13 cellular contexts compared by ENCODE assay signal in the genomic region with DNA sequence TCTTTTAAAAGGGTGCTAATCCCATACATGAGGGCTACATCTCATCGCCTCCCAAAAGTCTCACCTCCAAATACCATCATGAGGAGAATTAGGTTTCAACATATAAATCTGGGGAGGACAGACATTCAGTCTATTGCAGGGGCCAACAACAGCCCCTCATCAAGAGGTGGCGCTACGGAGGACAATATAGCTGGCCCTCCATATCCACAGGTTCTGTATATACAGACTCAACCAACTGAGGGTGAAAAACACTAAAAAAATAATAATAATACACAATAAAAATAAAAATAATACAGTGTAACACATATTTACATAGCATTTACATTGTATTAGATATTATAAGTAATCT. TPM values are rescaled to one million over a fixed set of nuclear protein-coding genes. Genes with fewer than 3 reads are reported as not detected.
DNase-seq lines count a peak whose midpoint lies in the region; ATAC-seq and TF ChIP-seq lines count a peak whose summit lies in the region.
"Had no signal": no experiment of that assay in that cellular context is flagged by ENCODE, and none has a peak within 500 bp of the region (broad histone marks: within the 10 kb centered on the region; RNA-seq: fewer than 3 reads in every experiment).

No MANE protein-coding gene starts in this region.

- H3K9me3 Mint-ChIP-seq in activated CD4-positive, alpha-beta T cell treated with anti-CD3 and anti-CD28 coated beads, Interleukin-2, amount 10 ng/mL, durations not matched to agents 24 days and 14 days, result no peaks in the 10 kb centered on the region

- no peaks in the 10 kb centered on the region for H3K27me3 Mint-ChIP-seq in activated CD4-positive, alpha-beta T cell treated with anti-CD3 and anti-CD28 coated beads, Interleukin-2, amount 10 ng/mL, durations not matched to agents 24 days and 14 days

- peak overlapping the region; percentile 93 for H3K27ac Mint-ChIP-seq in activated CD4-positive, alpha-beta T cell treated with anti-CD3 and anti-CD28 coated beads, Interleukin-2, amount 10 ng/mL, durations not matched to agents 24 days and 14 days

- H3K36me3 Mint-ChIP-seq in activated CD4-positive, alpha-beta T cell treated with anti-CD3 and anti-CD28 coated beads, Interleukin-2, amount 10 ng/mL, durations not matched to agents 24 days and 14 days (ENCODE audit: low read depth), result no peaks in the 10 kb centered on the region

- TF ChIP-seq POLR2A in NB4 (IDR thresholded peaks at IDR 0.05; ENCODE audit: extremely low read depth, insufficient read length), result no peak
- TF ChIP-seq POLR2A in spleen (IDR thresholded peaks at IDR 0.05), result no peak
- no peak for TF ChIP-seq POLR2A in adrenal gland (IDR thresholded peaks at IDR 0.05)

- no peaks in the 10 kb centered on the region for H3K9me3 ChIP-seq in effector memory CD4-positive, alpha-beta T cell (ENCODE audit: control insufficient read depth, low read length)
- H3K9me3 ChIP-seq in spleen (no peaks in the 10 kb centered on the region), adrenal gland (replicated peaks in 1 of 3) (no peaks in the 10 kb centered on the region)
- H3K9me3 ChIP-seq: SJCRH30 had no signal

- TF ChIP-seq CTCF in NB4 (IDR thresholded peaks at IDR 0.05; ENCODE audit: low read depth, low read length) (peak; percentile 29), spleen (IDR thresholded peaks at IDR 0.05 in 8 of 11, conservative IDR thresholded peaks at IDR 0.05 in 3 of 11) (no peak), adrenal gland (IDR thresholded peaks at IDR 0.05) (no peak)

- H3K4me3 ChIP-seq in NB4 (ENCODE audit: low read depth, low read length) (no peak overlapping the region), spleen (no peak overlapping the region), H7 (ENCODE audit: insufficient read depth, low read depth, low read length) (no peak overlapping the region), adrenal gland (no peak overlapping the region)
- no peak overlapping the region for H3K4me3 ChIP-seq in effector memory CD4-positive, alpha-beta T cell (ENCODE audit: insufficient read depth, low read depth, low read length, poor library complexity, severe bottlenecking)
- H3K4me3 ChIP-seq: K562, SJCRH30 had no signal

- no peaks in the 10 kb centered on the region for H3K36me3 ChIP-seq in effector memory CD4-positive, alpha-beta T cell (ENCODE audit: control insufficient read depth, insufficient read depth, low read length)
- H3K36me3 ChIP-seq in spleen (no peaks in the 10 kb centered on the region), H7 (replicated peaks; ENCODE audit: control insufficient read depth, insufficient read depth, low read length) (no peaks in the 10 kb centered on the region), adrenal gland (replicated peaks in 1 of 2) (no peaks in the 10 kb centered on the region)
- H3K36me3 ChIP-seq: SJCRH30 had no signal

- no peak for ATAC-seq in left ventricle myocardium superior
- ATAC-seq: K562 had no signal

- no peak for DNase-seq in activated CD4-positive, alpha-beta T cell treated with anti-CD3 and anti-CD28 coated beads, Interleukin-2, amount 10 ng/mL, durations not matched to agents 24 days and 14 days
- no peak for DNase-seq in activated CD4-positive, alpha-beta T cell treated with anti-CD3 and anti-CD28 coated beads for 48 hours
- DNase-seq in NB4 (ENCODE audit: low read depth) (peak; percentile 46), spleen (no peak), H7 (no peak), adrenal gland (no peak), left ventricle myocardium superior (no peak)
- DNase-seq in effector memory CD4-positive, alpha-beta T cell, result no peak
- DNase-seq: ACHN; NCI-H2227 treated with DMSO at 0.1 percent for 48 hours; SJCRH30; stimulated activated CD4-positive, alpha-beta T cell treated with anti-CD3 and anti-CD28 coated beads, Interleukin-4, amount 100 ng/mL, for 24 hours had no signal

- H3K4me3 Mint-ChIP-seq in activated CD4-positive, alpha-beta T cell treated with anti-CD3 and anti-CD28 coated beads, Interleukin-2, amount 10 ng/mL, durations not matched to agents 24 days and 14 days, result peak overlapping the region; percentile 76

- no peaks in the 10 kb centered on the region for H3K27me3 ChIP-seq in effector memory CD4-positive, alpha-beta T cell (replicated peaks; ENCODE audit: control insufficient read depth, insufficient read depth, low read length, poor library complexity, severe bottlenecking)
- H3K27me3 ChIP-seq in spleen (replicated peaks in 1 of 7) (no peaks in the 10 kb centered on the region), H7 (ENCODE audit: control insufficient read depth, insufficient read depth, low read length) (no peaks in the 10 kb centered on the region), adrenal gland (no peaks in the 10 kb centered on the region)
- H3K27me3 ChIP-seq: SJCRH30 had no signal

- WGBS in spleen, 5 donors, result 87 to 97% (median 94%) methylated on average over 3 of the region's 3 CpGs
- WGBS in adrenal gland, 4 donors, result 76 to 92% (median 90%) methylated on average over 3 of the region's 3 CpGs

- H3K4me1 ChIP-seq in effector memory CD4-positive, alpha-beta T cell (ENCODE audit: control insufficient read depth, insufficient read depth, low read length, poor library complexity, severe bottlenecking), result peaks cover 80% of the 10 kb centered on the region
- H3K4me1 ChIP-seq in spleen (peaks cover 13 to 73% (median 57%) of the 10 kb centered on the region in 6 donors), adrenal gland (replicated peaks in 1 of 2) (peaks cover 0 to 6% of the 10 kb centered on the region in 2 donors)
- H3K4me1 ChIP-seq: SJCRH30 had no signal

- intact Hi-C loops in activated CD4-positive, alpha-beta T cell treated with anti-CD3 and anti-CD28 coated beads, Interleukin-2, amount 10 ng/mL, durations not matched to agents 24 days and 14 days (cut with micrococcal nuclease), result loop anchor here (5.0 to 10.0 kb wide), 3 partner anchors 34 to 667 kb away; a partner anchor contains a TSS
- intact Hi-C loops in spleen (cut with DNase I; ENCODE audit: low total_unique reads) (no loop called here), adrenal gland (cut with DNase I) (no loop called here), left ventricle myocardium superior (cut with micrococcal nuclease) (no loop called here)

- H3K4me1 Mint-ChIP-seq in activated CD4-positive, alpha-beta T cell treated with anti-CD3 and anti-CD28 coated beads, Interleukin-2, amount 10 ng/mL, durations not matched to agents 24 days and 14 days, result peaks cover 79% of the 10 kb centered on the region

- peak overlapping the region; percentile 61 for H3K27ac ChIP-seq in effector memory CD4-positive, alpha-beta T cell (ENCODE audit: insufficient read depth, low read length, poor library complexity, severe bottlenecking)
- H3K27ac ChIP-seq in spleen (peak overlapping the region in 5 of 8 donors; percentile 56 to 91 (median 88)), adrenal gland (peak overlapping the region in 2 of 5 donors; percentile 44 to 53)
- H3K27ac ChIP-seq: SJCRH30 had no signal

RNA-seq across cellular contexts. Expression of a gene that starts 19.1 kb away (rescaled TPM):
- 45.5 and 56.0 TPM in 2 replicates for total RNA-seq in activated CD4-positive, alpha-beta T cell treated with anti-CD3 and anti-CD28 coated beads, Interleukin-2, amount 10 ng/mL, durations not matched to agents 24 days and 14 days
- total RNA-seq in spleen (100 to 1,000 TPM in 5 of 7 donors, 10 to 100 TPM in 2; 88.1 to 149 (median 104) TPM), adrenal gland (100 to 1,000 TPM in 5 of 8 donors, 10 to 100 TPM in 3; 84.1 to 196 (median 118) TPM), left ventricle myocardium superior (37.4 TPM)
- polyA plus RNA-seq in spleen (1 to 10 TPM; 4.0 to 5.9 (median 5.5) TPM), adrenal gland (10 to 100 TPM; 11.3 to 97.8 (median 15.2) TPM)
- 29.1 and 39.6 TPM in 2 replicates for total RNA-seq in H7 (2014; rRNA removed; shearing (Covaris generic))
